In the genomic region with DNA sequence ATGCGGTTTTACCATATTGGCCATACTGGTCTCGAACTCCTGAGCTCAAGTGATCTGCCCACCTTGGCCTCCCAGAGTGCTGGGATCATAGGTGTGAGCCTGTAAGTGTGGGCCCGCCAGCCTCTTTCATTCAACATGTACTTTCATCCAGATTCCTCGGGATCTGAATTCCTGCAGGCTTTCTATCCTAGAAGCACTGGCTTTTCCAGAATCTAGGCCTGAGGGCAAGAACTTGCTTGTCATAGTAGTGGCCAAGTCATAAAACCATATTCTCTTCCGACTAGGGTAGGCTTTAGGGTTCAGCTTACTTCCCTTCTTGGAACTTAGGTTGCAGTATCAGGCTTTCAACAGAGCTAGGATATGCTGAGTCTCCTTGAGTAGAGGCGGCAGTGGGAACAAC, we compare ENCODE assay signal across 18 cellular contexts. TPM values are rescaled to one million over a fixed set of nuclear protein-coding genes. Genes with fewer than 3 reads are reported as not detected.
DNase-seq lines count a peak whose midpoint lies in the region; ATAC-seq and TF ChIP-seq lines count a peak whose summit lies in the region.
"Had no signal": no experiment of that assay in that cellular context is flagged by ENCODE, and none has a peak within 500 bp of the region (broad histone marks: within the 10 kb centered on the region; RNA-seq: fewer than 3 reads in every experiment).

No MANE protein-coding gene starts in this region.

- intact Hi-C loops in activated CD8-positive, alpha-beta T cell treated with anti-CD3 and anti-CD28 coated beads for 36 hours (cut with micrococcal nuclease) = no loop called here

- no peak for TF ChIP-seq CTCF in activated CD8-positive, alpha-beta T cell treated with anti-CD3 and anti-CD28 coated beads for 36 hours (IDR thresholded peaks at IDR 0.05)

- no peaks in the 10 kb centered on the region for H3K9me3 ChIP-seq in CD8-positive, alpha-beta memory T cell (ENCODE audit: low read length)
- H3K9me3 ChIP-seq: adrenal gland, SJCRH30 had no signal

- H3K27me3 ChIP-seq in CD8-positive, alpha-beta memory T cell (ENCODE audit: insufficient read depth, low read length, poor library complexity, severe bottlenecking) = no peaks in the 10 kb centered on the region
- H3K27me3 ChIP-seq: adrenal gland, neural progenitor cell, SJCRH30 had no signal

- H3K4me3 Mint-ChIP-seq in CD8-positive, alpha-beta memory T cell = peak overlapping the region in 2 of 7 donors; percentile 19 to 50
- H3K4me3 Mint-ChIP-seq in activated CD8-positive, alpha-beta T cell treated with anti-CD3 and anti-CD28 coated beads for 36 hours = no peak overlapping the region
- peak overlapping the region in 8 of 10 donors; percentile 57 to 81 (median 73) for H3K4me3 Mint-ChIP-seq in naive thymus-derived CD8-positive, alpha-beta T cell
- H3K4me3 Mint-ChIP-seq: mesothelial cell of epicardium, neural progenitor cell had no signal

- POLR2A ChIA-PET in CD8-positive, alpha-beta memory T cell (lab: Charles Lee) = interaction anchor here (0.6 to 1.0 kb wide), 2 partner anchors 15 to 41 kb away, joined by 3 to 4 read pairs; partner anchors contain the start of gene SLC7A6
- POLR2A ChIA-PET in activated CD8-positive, alpha-beta T cell treated with anti-CD3 and anti-CD28 coated beads for 36 hours (lab: Charles Lee) = interaction anchor here (1.1 to 1.6 kb wide), 3 partner anchors 10 to 16 kb away, joined by 4 to 8 read pairs (median 7); partner anchors contain the start of gene SLC7A6
- POLR2A ChIA-PET in naive thymus-derived CD8-positive, alpha-beta T cell (lab: Charles Lee) = interaction anchor here (0.6 to 40.3 kb wide), 3 partner anchors 4 to 170 kb away, joined by 6 to 1294 read pairs (median 1294); partner anchors contain the start of genes PRMT7, SLC7A6 and SLC7A6OS

- H3K9me3 Mint-ChIP-seq in CD8-positive, alpha-beta memory T cell = no peaks in the 10 kb centered on the region
- H3K9me3 Mint-ChIP-seq in activated CD8-positive, alpha-beta T cell treated with anti-CD3 and anti-CD28 coated beads for 36 hours = no peaks in the 10 kb centered on the region
- H3K9me3 Mint-ChIP-seq in naive thymus-derived CD8-positive, alpha-beta T cell = no peaks in the 10 kb centered on the region
- H3K9me3 Mint-ChIP-seq: mesothelial cell of epicardium, neural progenitor cell had no signal

- H3K27me3 Mint-ChIP-seq in CD8-positive, alpha-beta memory T cell = no peaks in the 10 kb centered on the region
- H3K27me3 Mint-ChIP-seq in activated CD8-positive, alpha-beta T cell treated with anti-CD3 and anti-CD28 coated beads for 36 hours = no peaks in the 10 kb centered on the region
- no peaks in the 10 kb centered on the region for H3K27me3 Mint-ChIP-seq in naive thymus-derived CD8-positive, alpha-beta T cell

- H3K4me1 ChIP-seq in CD8-positive, alpha-beta memory T cell (ENCODE audit: insufficient read depth, low read length) = peaks cover 80% of the 10 kb centered on the region
- H3K4me1 ChIP-seq: neural progenitor cell had no signal

- peaks cover 0 to 54% (median 28%) of the 10 kb centered on the region in 3 donors for H3K36me3 Mint-ChIP-seq in CD8-positive, alpha-beta memory T cell
- peaks cover 59% of the 10 kb centered on the region for H3K36me3 Mint-ChIP-seq in activated CD8-positive, alpha-beta T cell treated with anti-CD3 and anti-CD28 coated beads for 36 hours (ENCODE audit: low read depth)
- H3K36me3 Mint-ChIP-seq in naive thymus-derived CD8-positive, alpha-beta T cell = peaks cover 0 to 49% (median 12%) of the 10 kb centered on the region in 3 donors

- H3K36me3 ChIP-seq in CD8-positive, alpha-beta memory T cell (ENCODE audit: insufficient read depth, low read length) = peaks cover 14% of the 10 kb centered on the region
- H3K36me3 ChIP-seq: neural progenitor cell, SJCRH30 had no signal

- H3K27ac ChIP-seq in CD8-positive, alpha-beta memory T cell (ENCODE audit: low read depth, low read length) = no peak overlapping the region
- H3K27ac ChIP-seq: neural progenitor cell, SJCRH30 had no signal

- peak overlapping the region; percentile 73 to 93 (median 84) for H3K27ac Mint-ChIP-seq in CD8-positive, alpha-beta memory T cell
- peak overlapping the region; percentile 60 for H3K27ac Mint-ChIP-seq in activated CD8-positive, alpha-beta T cell treated with anti-CD3 and anti-CD28 coated beads for 36 hours
- peak overlapping the region; percentile 87 to 97 (median 91) for H3K27ac Mint-ChIP-seq in naive thymus-derived CD8-positive, alpha-beta T cell
- H3K27ac Mint-ChIP-seq: mesothelial cell of epicardium, neural progenitor cell had no signal

- DNase-seq in CD1c-positive myeloid dendritic cell (ENCODE audit: extremely low spot score) = peak; percentile 30
- DNase-seq in CD8-positive, alpha-beta memory T cell = no peak
- DNase-seq in activated CD8-positive, alpha-beta T cell treated with anti-CD3 and anti-CD28 coated beads for 36 hours = no peak
- DNase-seq in naive thymus-derived CD8-positive, alpha-beta T cell = no peak
- no peak for DNase-seq in GM19238 (ENCODE audit: insufficient read length, low spot score)
- DNase-seq in AG20443 (ENCODE audit: low spot score) = no peak
- no peak for DNase-seq in nucleus accumbens (lab: John Stamatoyannopoulos, UW)
- DNase-seq: adrenal gland; AML-193; caudate nucleus; DMS153; effector CD4-positive, alpha-beta T cell; IMR-90; NCI-H2081; NCI-H524; SJCRH30 had no signal

- no peak for ATAC-seq in activated CD8-positive, alpha-beta T cell treated with anti-CD3 and anti-CD28 coated beads for 36 hours
- ATAC-seq in naive thymus-derived CD8-positive, alpha-beta T cell = no peak

- H3K4me3 ChIP-seq in CD8-positive, alpha-beta memory T cell (ENCODE audit: low read length) = no peak overlapping the region
- H3K4me3 ChIP-seq: adrenal gland, neural progenitor cell, SJCRH30 had no signal

- H3K4me1 Mint-ChIP-seq in CD8-positive, alpha-beta memory T cell = peaks cover 63 to 75% (median 72%) of the 10 kb centered on the region in 3 donors
- H3K4me1 Mint-ChIP-seq in activated CD8-positive, alpha-beta T cell treated with anti-CD3 and anti-CD28 coated beads for 36 hours (ENCODE audit: low read depth) = peaks cover 71% of the 10 kb centered on the region
- H3K4me1 Mint-ChIP-seq in naive thymus-derived CD8-positive, alpha-beta T cell = peaks cover 39 to 76% (median 70%) of the 10 kb centered on the region in 4 donors
- H3K4me1 Mint-ChIP-seq: neural progenitor cell had no signal

- CTCF ChIA-PET in CD8-positive, alpha-beta memory T cell (lab: Charles Lee) = interaction anchor here (0.9 to 22.1 kb wide), 2 partner anchors 18 to 48 kb away, joined by 6 to 319 read pairs; partner anchors contain the start of gene SLC7A6
- CTCF ChIA-PET in activated CD8-positive, alpha-beta T cell treated with anti-CD3 and anti-CD28 coated beads for 36 hours (lab: Charles Lee) = interaction anchor here (1.0 to 18.9 kb wide), 7 partner anchors 9 to 49 kb away, joined by 3 to 260 read pairs (median 4); partner anchors contain the start of gene SLC7A6

RNA-seq across cellular contexts. Expression of gene SLC7A6, which starts 15.4 kb away (rescaled TPM):
- total RNA-seq in CD8-positive, alpha-beta memory T cell = 10 to 100 TPM; 91.2 to 94.9 TPM
- polyA plus RNA-seq in CD8-positive, alpha-beta memory T cell = 18.7 TPM
- 10 to 100 TPM; 73.8 to 76.9 TPM for total RNA-seq in activated CD8-positive, alpha-beta T cell treated with anti-CD3 and anti-CD28 coated beads for 36 hours
- 100 to 1,000 TPM; 211 to 228 TPM for total RNA-seq in naive thymus-derived CD8-positive, alpha-beta T cell
- 10 to 100 TPM; 14.3 to 20.2 (median 19.2) TPM for polyA plus RNA-seq in naive thymus-derived CD8-positive, alpha-beta T cell

RNA-seq across cellular contexts. Expression of gene SLC7A6OS, which starts 31.0 kb away (rescaled TPM):
- 10 to 100 TPM; 21.8 to 25.5 TPM for total RNA-seq in CD8-positive, alpha-beta memory T cell
- polyA plus RNA-seq in CD8-positive, alpha-beta memory T cell = 28.2 TPM
- 10 to 100 TPM; 20.2 to 23.1 TPM for total RNA-seq in activated CD8-positive, alpha-beta T cell treated with anti-CD3 and anti-CD28 coated beads for 36 hours
- 10 to 100 TPM; 46.0 to 52.0 TPM for total RNA-seq in naive thymus-derived CD8-positive, alpha-beta T cell
- polyA plus RNA-seq in naive thymus-derived CD8-positive, alpha-beta T cell = 10 to 100 TPM; 18.8 to 27.5 (median 23.3) TPM

RNA-seq across cellular contexts. Expression of gene PRMT7, which starts 31.1 kb away (rescaled TPM):
- total RNA-seq in CD8-positive, alpha-beta memory T cell = 10 to 100 TPM; 61.1 to 67.5 TPM
- 41.8 TPM for polyA plus RNA-seq in CD8-positive, alpha-beta memory T cell
- 10 to 100 TPM; 67.4 to 78.4 TPM for total RNA-seq in activated CD8-positive, alpha-beta T cell treated with anti-CD3 and anti-CD28 coated beads for 36 hours
- 100 to 1,000 TPM; 110 to 112 TPM for total RNA-seq in naive thymus-derived CD8-positive, alpha-beta T cell
- 10 to 100 TPM; 35.7 to 49.9 (median 43.2) TPM for polyA plus RNA-seq in naive thymus-derived CD8-positive, alpha-beta T cell

RNA-seq across cellular contexts. Expression of gene PLA2G15, which starts 34.6 kb away (rescaled TPM):
- 1 to 10 TPM; 9.0 to 9.4 TPM for total RNA-seq in CD8-positive, alpha-beta memory T cell
- 11.0 TPM for polyA plus RNA-seq in CD8-positive, alpha-beta memory T cell
- total RNA-seq in activated CD8-positive, alpha-beta T cell treated with anti-CD3 and anti-CD28 coated beads for 36 hours = 1 to 10 TPM; 6.7 to 6.8 TPM
- total RNA-seq in naive thymus-derived CD8-positive, alpha-beta T cell = 1 to 10 TPM; 6.3 to 8.0 TPM
- 1 to 10 TPM; 2.4 to 9.6 (median 4.6) TPM for polyA plus RNA-seq in naive thymus-derived CD8-positive, alpha-beta T cell

RNA-seq across cellular contexts. Expression of gene ESRP2, which starts 43.8 kb away (rescaled TPM):
- total RNA-seq in CD8-positive, alpha-beta memory T cell = under 1 TPM; 0.11 to 0.27 TPM
- 0.32 TPM for polyA plus RNA-seq in CD8-positive, alpha-beta memory T cell
- under 1 TPM; 0.65 to 0.77 TPM for total RNA-seq in activated CD8-positive, alpha-beta T cell treated with anti-CD3 and anti-CD28 coated beads for 36 hours
- total RNA-seq in naive thymus-derived CD8-positive, alpha-beta T cell = under 1 TPM; 0.22 to 0.36 TPM
- polyA plus RNA-seq in naive thymus-derived CD8-positive, alpha-beta T cell = under 1 TPM in 1 of 3 donors, not detected in 2; 0.64 TPM
- total RNA-seq: IMR-90 had no signal
